Comparison of ENCODE assay signal across 20 cellular contexts in the genomic region with DNA sequence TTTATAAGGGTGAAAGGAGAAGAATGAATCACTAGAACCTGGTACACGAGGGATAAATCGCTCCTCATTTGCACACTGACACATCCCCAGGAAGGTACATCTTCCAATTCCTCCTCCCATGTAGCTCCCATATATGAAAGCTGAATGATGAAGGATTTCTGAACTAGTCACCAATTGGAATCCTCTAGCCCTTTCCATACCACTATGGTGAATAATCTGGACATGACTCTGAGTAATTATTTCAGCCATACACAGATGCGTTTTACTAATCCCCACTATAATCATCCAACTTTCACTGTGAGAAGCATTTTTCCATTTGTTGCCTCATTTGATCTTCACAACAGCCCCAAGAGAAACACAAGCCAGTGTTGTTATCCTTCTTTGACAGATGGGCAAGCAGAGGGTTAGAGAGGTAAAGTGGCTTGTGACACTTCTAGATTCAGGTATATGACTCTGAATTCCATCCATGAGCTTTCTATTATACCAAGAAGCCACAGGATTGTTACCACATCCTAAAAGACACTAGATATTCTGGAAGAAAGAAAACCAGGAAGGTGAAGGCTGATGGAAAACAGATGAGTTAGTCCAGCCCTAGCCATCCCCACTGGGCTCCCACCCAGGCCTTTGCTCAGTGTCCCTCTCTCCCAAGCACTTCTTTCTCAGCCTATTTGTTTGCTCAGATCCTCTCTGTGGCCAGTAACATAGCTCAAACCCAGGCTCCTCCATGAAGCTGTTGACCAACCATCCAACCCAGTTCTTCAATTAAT. TPM values are rescaled to one million over a fixed set of nuclear protein-coding genes. Genes with fewer than 3 reads are reported as not detected.
DNase-seq lines count a peak whose midpoint lies in the region; ATAC-seq, FAIRE-seq and TF ChIP-seq lines count a peak whose summit lies in the region.
"Had no signal": no experiment of that assay in that cellular context is flagged by ENCODE, and none has a peak within 500 bp of the region (broad histone marks: within the 10 kb centered on the region; RNA-seq: fewer than 3 reads in every experiment).

No MANE protein-coding gene starts in this region.

- TF ChIP-seq RAD21 in IMR-90 (IDR thresholded peaks at IDR 0.05; ENCODE audit: low read length), result no peak

- no peak overlapping the region for H4K5ac ChIP-seq in IMR-90 (ENCODE audit: low read depth, low read length)

- H2AK5ac ChIP-seq in IMR-90 (ENCODE audit: low read depth, low read length), result peak overlapping the region; percentile 37

- H3K27me3 Mint-ChIP-seq in astrocyte (ENCODE audit: low read depth, unreplicated experiment), result peaks cover 5% of the 10 kb centered on the region
- no peaks in the 10 kb centered on the region for H3K27me3 Mint-ChIP-seq in Calu3 (ENCODE audit: unreplicated experiment)

- H4K8ac ChIP-seq in IMR-90 (ENCODE audit: low read depth in 2 of 2, low read length in 2 of 2), result peak overlapping the region in 1 of 2 experiments; percentile 19; a peak in 1 of 4 replicates

- no peak overlapping the region; the same call in 1 of the 2 replicates for H4K91ac ChIP-seq in IMR-90 (ENCODE audit: insufficient read depth, low read depth, low read length)

- H3K18ac ChIP-seq in IMR-90 (ENCODE audit: low read depth, low read length), result no peak overlapping the region; the same call in 1 of the 2 replicates

- H3K4me3 ChIP-seq in IMR-90 (ENCODE audit: insufficient read depth, low read depth, low read length) (no peak overlapping the region), astrocyte (ENCODE audit: insufficient read depth, low read depth, low read length) (no peak overlapping the region), dorsolateral prefrontal cortex (no peak overlapping the region), ascending aorta (no peak overlapping the region)
- H3K4me3 ChIP-seq: colonic mucosa had no signal

- H3K4me3 Mint-ChIP-seq in astrocyte (ENCODE audit: unreplicated experiment), result no peak overlapping the region
- H3K4me3 Mint-ChIP-seq in Calu3 (ENCODE audit: low read depth, unreplicated experiment), result no peak overlapping the region
- H3K4me3 Mint-ChIP-seq: naive B cell had no signal

- intact Hi-C loops in IMR-90 (cut with micrococcal nuclease), result no loop called here
- intact Hi-C loops in Calu3 (cut with micrococcal nuclease; ENCODE audit: unreplicated experiment), result no loop called here
- intact Hi-C loops in dorsolateral prefrontal cortex (cut with DNase I), result no loop called here
- intact Hi-C loops in ascending aorta (cut with DNase I), result no loop called here

- peak; percentile 65 for DNase-seq in AG08396 (ENCODE audit: low spot score)
- DNase-seq in IMR-90, result peak; percentile 93
- peak; percentile 92 for DNase-seq in astrocyte (ENCODE audit: low read depth)
- peak; percentile 88 to 97 for DNase-seq in foreskin keratinocyte
- no peak for DNase-seq in Calu3
- no peak for DNase-seq in dorsolateral prefrontal cortex
- DNase-seq in ascending aorta (ENCODE audit: low spot score in 2 of 2), result no peak
- no peak for DNase-seq in stimulated activated CD4-positive, alpha-beta T cell treated with anti-CD3 and anti-CD28 coated beads, Interleukin-2, amount 100 ng/mL, for 24 hours
- DNase-seq: activated CD4-positive, alpha-beta T cell treated with anti-CD3 and anti-CD28 coated beads for 1 hour; activated CD8-positive, alpha-beta memory T cell treated with anti-CD3 and anti-CD28 coated beads, Interleukin-2, amount 50 U/mL, for 48 hours; AML-193; colonic mucosa; erythroblast; left ventricle myocardium superior; naive B cell; NCI-H1092; T-helper 2 cell had no signal

- H3K27ac Mint-ChIP-seq in astrocyte (ENCODE audit: unreplicated experiment), result no peak overlapping the region
- H3K27ac Mint-ChIP-seq in Calu3 (ENCODE audit: unreplicated experiment), result no peak overlapping the region

- H3K4ac ChIP-seq in IMR-90 (ENCODE audit: low read depth, low read length), result peak overlapping the region; percentile 32; the same call in 1 of the 2 replicates

- H3K79me2 ChIP-seq in astrocyte (ENCODE audit: insufficient read depth, low read length), result no peaks in the 10 kb centered on the region

- CTCF ChIA-PET in IMR-90 (lab: Yijun Ruan, JAX), result interaction anchor here (1.0 kb wide), 1 partner anchor 10 kb away, joined by 3 read pairs; no protein-coding TSS in a partner anchor
- CTCF ChIA-PET in Calu3 (lab: Charles Lee), result interaction anchor here (0.6 kb wide), 1 partner anchor 935 kb away, joined by 6 read pairs; no protein-coding TSS in a partner anchor

- H3K79me1 ChIP-seq in IMR-90 (ENCODE audit: low read depth in 1 of 2, low read length in 2 of 2), result no peaks in the 10 kb centered on the region

- peak overlapping the region; percentile 49; the same call in 1 of the 3 replicates for H2BK15ac ChIP-seq in IMR-90 (ENCODE audit: low read depth, low read length)

- H2BK5ac ChIP-seq in IMR-90 (ENCODE audit: low read depth, low read length, poor library complexity, severe bottlenecking), result peak overlapping the region; percentile 71

- POLR2A ChIA-PET in IMR-90 (lab: Charles Lee; ENCODE audit: unreplicated experiment), result no interaction called here

- H3K14ac ChIP-seq in IMR-90 (replicated peaks; ENCODE audit: low read depth, low read length), result peak overlapping the region; percentile 38; the same call in 1 of the 2 replicates

- no peaks in the 10 kb centered on the region for H3K9me3 ChIP-seq in IMR-90 (ENCODE audit: control insufficient read depth, insufficient read depth, low read length)
- no peaks in the 10 kb centered on the region for H3K9me3 ChIP-seq in astrocyte (ENCODE audit: insufficient read depth, low read depth, low read length)
- H3K9me3 ChIP-seq in ascending aorta, result no peaks in the 10 kb centered on the region
- H3K9me3 ChIP-seq: colonic mucosa had no signal

- H3K9me1 ChIP-seq in IMR-90 (ENCODE audit: insufficient read depth, low read length), result peaks cover 8% of the 10 kb centered on the region; the same call in 1 of the 2 replicates

- H3K4me2 ChIP-seq in IMR-90 (ENCODE audit: low read depth, low read length) (peak overlapping the region; percentile 55; the same call in 1 of the 2 replicates), astrocyte (ENCODE audit: low read length) (peak overlapping the region; percentile 66)

- H3K4me1 Mint-ChIP-seq in astrocyte (ENCODE audit: low read depth, unreplicated experiment) (peaks cover 4% of the 10 kb centered on the region), Calu3 (ENCODE audit: low read depth, unreplicated experiment) (peaks cover 6% of the 10 kb centered on the region)

- peak; percentile 54 for FAIRE-seq in astrocyte (lab: Jason Lieb, UNC)
- FAIRE-seq: HepG2 had no signal

- H2AFZ ChIP-seq in IMR-90 (replicated peaks; ENCODE audit: low read length, poor library complexity) (peak overlapping the region; percentile 6), astrocyte (ENCODE audit: low read depth, low read length) (no peak overlapping the region)

- H3K36me3 Mint-ChIP-seq in astrocyte (ENCODE audit: low read depth, unreplicated experiment) (no peaks in the 10 kb centered on the region), Calu3 (ENCODE audit: insufficient read depth, unreplicated experiment) (no peaks in the 10 kb centered on the region)
- H3K36me3 Mint-ChIP-seq: naive B cell had no signal

- H3K27me3 ChIP-seq in IMR-90 (ENCODE audit: control insufficient read depth, insufficient read depth, low read length) (no peaks in the 10 kb centered on the region), astrocyte (ENCODE audit: insufficient read depth, low read length) (no peaks in the 10 kb centered on the region), foreskin keratinocyte (no peaks in the 10 kb centered on the region), dorsolateral prefrontal cortex (no peaks in the 10 kb centered on the region), ascending aorta (no peaks in the 10 kb centered on the region)
- H3K27me3 ChIP-seq: colonic mucosa had no signal

- H3K4me1 ChIP-seq in IMR-90 (ENCODE audit: control insufficient read depth, insufficient read depth, low read length) (peaks cover 5% of the 10 kb centered on the region; the same call in 1 of the 2 replicates), astrocyte (ENCODE audit: insufficient read depth, low read length) (peaks cover 19% of the 10 kb centered on the region), foreskin keratinocyte (peaks cover 27% of the 10 kb centered on the region), ascending aorta (peaks cover 0 to 6% of the 10 kb centered on the region in 2 donors)
- H3K4me1 ChIP-seq: colonic mucosa had no signal

- H3K9ac ChIP-seq in IMR-90 (ENCODE audit: low read depth, low read length) (no peak overlapping the region), astrocyte (ENCODE audit: low read length) (peak overlapping the region; percentile 12)

- in situ Hi-C loops in IMR-90 (cut with MboI; ENCODE audit: low sequenced_read_pairs), result no loop called here

- no CpG with 5 or more reads among the region's 3 CpGs for WGBS in IMR-90 (ENCODE audit: extremely low coverage in 2 of 2, insufficient read length in 1 of 2), 2 experiments

- dilution Hi-C loops in IMR-90 (cut with HindIII; ENCODE audit: low sequenced_read_pairs, unreplicated experiment), result no loop called here

- peak overlapping the region; percentile 72 for H2BK120ac ChIP-seq in IMR-90 (ENCODE audit: low read depth, low read length)

- no peak overlapping the region; the same call in 1 of the 2 replicates for H3K23ac ChIP-seq in IMR-90 (ENCODE audit: low read depth, low read length)

- no peaks in the 10 kb centered on the region for H3K9me3 Mint-ChIP-seq in astrocyte (ENCODE audit: unreplicated experiment)
- no peaks in the 10 kb centered on the region for H3K9me3 Mint-ChIP-seq in Calu3 (ENCODE audit: low read depth, unreplicated experiment)
- H3K9me3 Mint-ChIP-seq: naive B cell had no signal

- H4K20me1 ChIP-seq in IMR-90 (ENCODE audit: insufficient read depth, low read length), result no peaks in the 10 kb centered on the region
- no peaks in the 10 kb centered on the region for H4K20me1 ChIP-seq in astrocyte (ENCODE audit: insufficient read depth, low read length)

- BruUV-seq in IMR-90 (replicated peaks; lab: Mats Ljungman, UMichigan), result no TSS peak
- no TSS peak for BruUV-seq in Calu3 (replicated peaks; lab: Mats Ljungman, UMichigan)

- H2BK20ac ChIP-seq in IMR-90 (ENCODE audit: low read depth, low read length), result peak overlapping the region; percentile 70; the same call in 1 of the 2 replicates

- H3K36me3 ChIP-seq in IMR-90 (ENCODE audit: control insufficient read depth, insufficient read depth, low read length), result no peaks in the 10 kb centered on the region
- no peaks in the 10 kb centered on the region for H3K36me3 ChIP-seq in astrocyte (ENCODE audit: insufficient read depth, low read length)
- no peaks in the 10 kb centered on the region for H3K36me3 ChIP-seq in ascending aorta
- H3K36me3 ChIP-seq: colonic mucosa had no signal

- H3K27ac ChIP-seq in IMR-90 (ENCODE audit: insufficient read depth, low read length) (peak overlapping the region; percentile 2; the same call in 1 of the 2 replicates), astrocyte (ENCODE audit: low read depth, low read length) (peak overlapping the region; percentile 69), foreskin keratinocyte (no peak overlapping the region), dorsolateral prefrontal cortex (no peak overlapping the region), ascending aorta (no peak overlapping the region)
- H3K27ac ChIP-seq: colonic mucosa had no signal

- TF ChIP-seq POLR2A in IMR-90 (IDR thresholded peaks at IDR 0.05; ENCODE audit: low read depth, low read length), result no peak

- no peak for TF ChIP-seq CTCF in IMR-90 (conservative IDR thresholded peaks at IDR 0.05; ENCODE audit: low read depth, low read length)
- no peak for TF ChIP-seq CTCF in astrocyte (IDR thresholded peaks at IDR 0.05; ENCODE audit: insufficient read depth, low read depth, low read length)
- TF ChIP-seq CTCF in foreskin keratinocyte (conservative IDR thresholded peaks at IDR 0.05), result no peak
- TF ChIP-seq CTCF in Calu3 (IDR thresholded peaks at IDR 0.05; ENCODE audit: unreplicated experiment), result no peak
- TF ChIP-seq CTCF in dorsolateral prefrontal cortex (IDR thresholded peaks at IDR 0.05 in 54 of 56, conservative IDR thresholded peaks at IDR 0.05 in 2 of 56; ENCODE audit: low read depth in 1 of 56, partially characterized antibody in 56 of 56), result no peak
- TF ChIP-seq CTCF in ascending aorta (IDR thresholded peaks at IDR 0.05), result no peak

- H3K56ac ChIP-seq in IMR-90 (ENCODE audit: extremely low read depth, insufficient read depth, low read length), result no peak overlapping the region

- ATAC-seq in IMR-90 (ENCODE audit: low read depth), result peak; percentile 91
- ATAC-seq in foreskin keratinocyte, result peak; percentile 92
- ATAC-seq: activated naive CD4-positive, alpha-beta T cell treated with anti-CD3 and anti-CD28 coated beads, Interleukin-2, amount 50 U/mL, for 72 hours; HCT116; HepG2; left ventricle myocardium superior had no signal

- H2AK9ac ChIP-seq in IMR-90 (replicated peaks; ENCODE audit: low read depth, low read length, poor library complexity), result no peak overlapping the region

RNA-seq across cellular contexts. Expression of a gene that starts 22.2 kb away (rescaled TPM):
- total RNA-seq in IMR-90 (2012; rRNA removed) (21.4 and 22.6 TPM in 2 replicates), astrocyte (46.0 and 46.2 TPM in 2 replicates), foreskin keratinocyte (7.1 and 7.7 TPM in 2 replicates), Calu3 (2022) (28.3 and 35.1 TPM in 2 replicates), dorsolateral prefrontal cortex (100 to 1,000 TPM in 54 of 120 experiments, 10 to 100 TPM in 66; 47.6 to 270 (median 94.0) TPM), ascending aorta (97.9 TPM)
- polyA plus RNA-seq in IMR-90 (2012; rRNA removed) (19.7 and 20.4 TPM in 2 replicates), foreskin keratinocyte (1.9 and 2.3 TPM in 2 replicates)
- 10.4 and 12.0 TPM in 2 replicates for polyA plus RNA-seq in IMR-90 (2012; cell fraction: cytosol; rRNA removed)
- polyA plus RNA-seq in IMR-90 (2012; cell fraction: nucleus; rRNA removed; ENCODE audit: low replicate concordance), result 66.2 and 89.5 TPM in 2 replicates

Comparison
In these comparisons a context has a peak if more than half of its experiments do, and no peak if none do; other contexts are left out.
1. DNase-seq: peak in AG08396 (single experiment), IMR-90 (single experiment), astrocyte (single experiment) and foreskin keratinocyte (2 of 2); none in Calu3 (single experiment), dorsolateral prefrontal cortex (0 of 10), ascending aorta (0 of 2) and stimulated activated CD4-positive, alpha-beta T cell treated with anti-CD3 and anti-CD28 coated beads, Interleukin-2, amount 100 ng/mL, for 24 hours (0 of 2).
2. H3K27ac ChIP-seq: peak in IMR-90 (single experiment) and astrocyte (single experiment); none in foreskin keratinocyte (single experiment), dorsolateral prefrontal cortex (0 of 59) and ascending aorta (0 of 2).